13 cellular contexts compared by ENCODE assay signal in the genomic region with DNA sequence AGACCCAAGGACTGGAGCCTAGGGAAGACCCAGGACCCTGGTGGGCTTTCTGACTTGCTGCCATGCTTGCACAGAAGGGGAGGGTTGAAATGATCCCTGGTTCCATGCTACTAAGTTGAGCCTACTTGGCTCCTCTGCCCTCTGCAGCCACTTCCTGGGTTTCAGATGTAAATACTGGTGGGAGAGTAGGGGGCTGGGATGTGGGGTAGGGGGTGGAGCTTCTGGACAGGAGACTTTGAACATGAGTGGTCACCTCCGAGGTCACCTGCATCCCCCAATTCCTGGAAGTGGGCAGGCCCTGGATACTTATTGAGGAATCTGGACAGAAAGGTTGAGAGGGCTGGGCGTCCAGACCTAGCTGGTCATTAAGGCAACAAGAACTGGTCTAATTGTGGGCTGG. TPM values are rescaled to one million over a fixed set of nuclear protein-coding genes. Genes with fewer than 3 reads are reported as not detected.
A peak's percentile ranks its signal among the peaks of the same experiment; 100 is the strongest.
DNase-seq lines count a peak whose midpoint lies in the region; ATAC-seq lines count a peak whose summit lies in the region.
"Had no signal": no experiment of that assay in that cellular context is flagged by ENCODE, and none has a peak within 500 bp of the region (broad histone marks: within the 10 kb centered on the region; RNA-seq: fewer than 3 reads in every experiment).

No MANE protein-coding gene starts in this region.

- peak overlapping the region; percentile 10 for H3K4me3 Mint-ChIP-seq in stimulated activated naive CD8-positive, alpha-beta T cell treated with anti-CD3 and anti-CD28 coated beads, Interleukin-15, Interleukin-2, amounts not matched to agents 100 ng/mL and 50 ng/mL, for 24 hours
- H3K4me3 Mint-ChIP-seq in activated T-helper 1 cell treated with anti-CD3 and anti-CD28 coated beads, Interleukin-12 subunit alpha, Interleukin-12 subunit beta, Interleukin-2, Interleukin-4 antibody, amounts not matched to agents 30 ng/mL and 10 ng/mL and 1 ng/mL, durations not matched to agents 14 hours and 24 hours and 36 hours = peak overlapping the region; percentile 66
- H3K4me3 Mint-ChIP-seq in naive B cell = peak overlapping the region; percentile 46 to 96 (median 74)

- DNase-seq in stimulated activated naive CD8-positive, alpha-beta T cell treated with anti-CD3 and anti-CD28 coated beads, Interleukin-15, Interleukin-2, amounts not matched to agents 100 U/mL and 50 U/mL, for 24 hours = no peak
- no peak for DNase-seq in activated T-helper 1 cell treated with anti-CD3 and anti-CD28 coated beads, Interleukin-12 subunit alpha, Interleukin-12 subunit beta, Interleukin-2, Interleukin-4 antibody, amounts not matched to agents 30 ng/mL and 10 ng/mL and 1 ng/mL, durations not matched to agents 14 hours and 24 hours and 36 hours (ENCODE audit: low spot score)
- DNase-seq in naive B cell (no peak), hippocampal formation (lab: John Stamatoyannopoulos, UW) (no peak), NCI-H2227 (lab: John Stamatoyannopoulos, UW; ENCODE audit: unreplicated experiment) (no peak)
- DNase-seq: activated CD4-positive, CD25-positive, alpha-beta regulatory T cell treated with anti-CD3 and anti-CD28 coated beads, Interleukin-2, amount 50 U/mL, for 72 hours; NCI-H2029; NCI-H524 treated with DMSO at 0.1 percent for 48 hours had no signal

- no peaks in the 10 kb centered on the region for H3K27me3 Mint-ChIP-seq in stimulated activated naive CD8-positive, alpha-beta T cell treated with anti-CD3 and anti-CD28 coated beads, Interleukin-15, Interleukin-2, amounts not matched to agents 100 ng/mL and 50 ng/mL, for 24 hours
- H3K27me3 Mint-ChIP-seq in activated T-helper 1 cell treated with anti-CD3 and anti-CD28 coated beads, Interleukin-12 subunit alpha, Interleukin-12 subunit beta, Interleukin-2, Interleukin-4 antibody, amounts not matched to agents 30 ng/mL and 10 ng/mL and 1 ng/mL, durations not matched to agents 14 hours and 24 hours and 36 hours (ENCODE audit: insufficient read depth) = peaks cover 6% of the 10 kb centered on the region
- H3K27me3 Mint-ChIP-seq in naive B cell = peaks cover 5 to 15% (median 12%) of the 10 kb centered on the region in 3 donors

- H3K36me3 Mint-ChIP-seq in stimulated activated naive CD8-positive, alpha-beta T cell treated with anti-CD3 and anti-CD28 coated beads, Interleukin-15, Interleukin-2, amounts not matched to agents 100 ng/mL and 50 ng/mL, for 24 hours (ENCODE audit: low read depth) = no peaks in the 10 kb centered on the region
- H3K36me3 Mint-ChIP-seq in activated T-helper 1 cell treated with anti-CD3 and anti-CD28 coated beads, Interleukin-12 subunit alpha, Interleukin-12 subunit beta, Interleukin-2, Interleukin-4 antibody, amounts not matched to agents 30 ng/mL and 10 ng/mL and 1 ng/mL, durations not matched to agents 14 hours and 24 hours and 36 hours (ENCODE audit: low read depth) = no peaks in the 10 kb centered on the region
- H3K36me3 Mint-ChIP-seq in naive B cell = no peaks in the 10 kb centered on the region

- no peaks in the 10 kb centered on the region for H3K9me3 Mint-ChIP-seq in stimulated activated naive CD8-positive, alpha-beta T cell treated with anti-CD3 and anti-CD28 coated beads, Interleukin-15, Interleukin-2, amounts not matched to agents 100 ng/mL and 50 ng/mL, for 24 hours
- no peaks in the 10 kb centered on the region for H3K9me3 Mint-ChIP-seq in activated T-helper 1 cell treated with anti-CD3 and anti-CD28 coated beads, Interleukin-12 subunit alpha, Interleukin-12 subunit beta, Interleukin-2, Interleukin-4 antibody, amounts not matched to agents 30 ng/mL and 10 ng/mL and 1 ng/mL, durations not matched to agents 14 hours and 24 hours and 36 hours
- no peaks in the 10 kb centered on the region for H3K9me3 Mint-ChIP-seq in naive B cell

- no peak overlapping the region for H3K27ac Mint-ChIP-seq in stimulated activated naive CD8-positive, alpha-beta T cell treated with anti-CD3 and anti-CD28 coated beads, Interleukin-15, Interleukin-2, amounts not matched to agents 100 ng/mL and 50 ng/mL, for 24 hours
- H3K27ac Mint-ChIP-seq in activated T-helper 1 cell treated with anti-CD3 and anti-CD28 coated beads, Interleukin-12 subunit alpha, Interleukin-12 subunit beta, Interleukin-2, Interleukin-4 antibody, amounts not matched to agents 30 ng/mL and 10 ng/mL and 1 ng/mL, durations not matched to agents 14 hours and 24 hours and 36 hours = no peak overlapping the region
- H3K27ac Mint-ChIP-seq in naive B cell = peak overlapping the region in 3 of 6 donors; percentile 33 to 62 (median 44)

- intact Hi-C loops in activated T-helper 1 cell treated with anti-CD3 and anti-CD28 coated beads, Interleukin-12 subunit alpha, Interleukin-12 subunit beta, Interleukin-2, Interleukin-4 antibody, amounts not matched to agents 30 ng/mL and 10 ng/mL and 1 ng/mL, durations not matched to agents 14 hours and 24 hours and 36 hours (cut with micrococcal nuclease) = loop anchor here (5.0 kb wide), 5 partner anchors 71 to 1034 kb away; partner anchors contain the start of genes PPIF, RPS24 and ZCCHC24

- ATAC-seq in stimulated activated naive CD8-positive, alpha-beta T cell treated with anti-CD3 and anti-CD28 coated beads, Interleukin-15, Interleukin-2, amounts not matched to agents 100 U/mL and 50 U/mL, for 24 hours = no peak
- ATAC-seq in naive B cell (ENCODE audit: low read depth in 2 of 2) = no peak
- no peak for ATAC-seq in GM21717 (IDR thresholded peaks at IDR 0.05; ENCODE audit: unreplicated experiment)
- ATAC-seq: left lobe of liver, sciatic nerve, upper lobe of right lung had no signal

- H3K4me1 Mint-ChIP-seq in stimulated activated naive CD8-positive, alpha-beta T cell treated with anti-CD3 and anti-CD28 coated beads, Interleukin-15, Interleukin-2, amounts not matched to agents 100 ng/mL and 50 ng/mL, for 24 hours (ENCODE audit: low read depth) = peaks cover 33% of the 10 kb centered on the region
- peaks cover 45% of the 10 kb centered on the region for H3K4me1 Mint-ChIP-seq in activated T-helper 1 cell treated with anti-CD3 and anti-CD28 coated beads, Interleukin-12 subunit alpha, Interleukin-12 subunit beta, Interleukin-2, Interleukin-4 antibody, amounts not matched to agents 30 ng/mL and 10 ng/mL and 1 ng/mL, durations not matched to agents 14 hours and 24 hours and 36 hours (ENCODE audit: low read depth)
- H3K4me1 Mint-ChIP-seq in naive B cell = peaks cover 19 to 33% (median 30%) of the 10 kb centered on the region in 3 donors

RNA-seq across cellular contexts. Expression of gene ZMIZ1, which starts 2.9 kb away (rescaled TPM):
- 67.6 and 67.8 TPM in 2 replicates for total RNA-seq in activated T-helper 1 cell treated with anti-CD3 and anti-CD28 coated beads, Interleukin-12 subunit alpha, Interleukin-12 subunit beta, Interleukin-2, Interleukin-4 antibody, amounts not matched to agents 30 ng/mL and 10 ng/mL and 1 ng/mL, durations not matched to agents 14 hours and 24 hours and 36 hours
- polyA plus RNA-seq in naive B cell (ENCODE audit: low read depth in 6 of 6) = 1 to 10 TPM in 3 of 6 donors, under 1 TPM in 3; 0.11 to 2.9 (median 1.5) TPM

Comparison
In these comparisons a context has a peak if more than half of its experiments do, and no peak if none do; other contexts are left out.
1. H3K4me3 Mint-ChIP-seq: peak in every context shown above with its lines; median percentile 74 in naive B cell; 66 in activated T-helper 1 cell treated with anti-CD3 and anti-CD28 coated beads, Interleukin-12 subunit alpha, Interleukin-12 subunit beta, Interleukin-2, Interleukin-4 antibody, amounts not matched to agents 30 ng/mL and 10 ng/mL and 1 ng/mL, durations not matched to agents 14 hours and 24 hours and 36 hours; 10 in stimulated activated naive CD8-positive, alpha-beta T cell treated with anti-CD3 and anti-CD28 coated beads, Interleukin-15, Interleukin-2, amounts not matched to agents 100 ng/mL and 50 ng/mL, for 24 hours.